ENCODE assay signal across 1 cellular context in genomic region chr6:105648276-105648675, GRCh38.
TF ChIP-seq lines count a peak whose summit lies in the region.

No MANE protein-coding gene starts in this region.

TF ChIP-seq in GM12878, 131 proteins besides CTCF, POLR2A, EP300 and RAD21 (continued from another document and continues in another):
- peak; percentile 9 for TF ChIP-seq MEF2B (IDR thresholded peaks at IDR 0.05; ENCODE audit: partially characterized antibody, poor library complexity, severe bottlenecking)
- TF ChIP-seq RFX5 (IDR thresholded peaks at IDR 0.05; ENCODE audit: low read depth, low read length), result no peak
- no peak for TF ChIP-seq SIX5 (IDR thresholded peaks at IDR 0.05; ENCODE audit: low read depth, low read length, severe bottlenecking)
- 0 out of 2 replicates have a peak, but pooled peaks have one; percentile 16 for TF ChIP-seq CHD2 (IDR thresholded peaks at IDR 0.05; ENCODE audit: borderline replicate concordance, low read depth, low read length)
- TF ChIP-seq CREM (IDR thresholded peaks at IDR 0.05; ENCODE audit: low read depth), result no peak
- no peak for TF ChIP-seq CREB1 (IDR thresholded peaks at IDR 0.05; ENCODE audit: low read depth)
- no peak for TF ChIP-seq RCOR1 (conservative IDR thresholded peaks at IDR 0.05; ENCODE audit: low read depth, low read length)
- TF ChIP-seq ZBTB4 (CRISPR knock-in tag; IDR thresholded peaks at IDR 0.05), result no peak
- TF ChIP-seq MYC (IDR thresholded peaks at IDR 0.05; ENCODE audit: insufficient read depth, insufficient read length, insufficient replicate concordance, low read length, severe bottlenecking), result no peak
- TF ChIP-seq, protein P1, sequence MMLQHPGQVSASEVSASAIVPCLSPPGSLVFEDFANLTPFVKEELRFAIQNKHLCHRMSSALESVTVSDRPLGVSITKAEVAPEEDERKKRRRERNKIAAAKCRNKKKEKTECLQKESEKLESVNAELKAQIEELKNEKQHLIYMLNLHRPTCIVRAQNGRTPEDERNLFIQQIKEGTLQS (IDR thresholded peaks at IDR 0.05; ENCODE audit: borderline replicate concordance, extremely low read depth, low read depth, low read length), result no peak
- TF ChIP-seq POLR2AphosphoS5 (IDR thresholded peaks at IDR 0.05; ENCODE audit: low read length), result no peak
- TF ChIP-seq NR2F1 (conservative IDR thresholded peaks at IDR 0.05), result no peak
- no peak for TF ChIP-seq TCF12 (IDR thresholded peaks at IDR 0.05; ENCODE audit: low read depth, low read length)
- no peak for TF ChIP-seq NRF1 (conservative IDR thresholded peaks at IDR 0.05; ENCODE audit: low read depth, low read length)
- TF ChIP-seq ATF7 (IDR thresholded peaks at IDR 0.05; ENCODE audit: low read depth), result no peak; the same call in 1 of the 2 replicates
- TF ChIP-seq, protein P2, sequence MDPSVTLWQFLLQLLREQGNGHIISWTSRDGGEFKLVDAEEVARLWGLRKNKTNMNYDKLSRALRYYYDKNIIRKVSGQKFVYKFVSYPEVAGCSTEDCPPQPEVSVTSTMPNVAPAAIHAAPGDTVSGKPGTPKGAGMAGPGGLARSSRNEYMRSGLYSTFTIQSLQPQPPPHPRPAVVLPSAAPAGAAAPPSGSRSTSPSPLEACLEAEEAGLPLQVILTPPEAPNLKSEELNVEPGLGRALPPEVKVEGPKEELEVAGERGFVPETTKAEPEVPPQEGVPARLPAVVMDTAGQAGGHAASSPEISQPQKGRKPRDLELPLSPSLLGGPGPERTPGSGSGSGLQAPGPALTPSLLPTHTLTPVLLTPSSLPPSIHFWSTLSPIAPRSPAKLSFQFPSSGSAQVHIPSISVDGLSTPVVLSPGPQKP (IDR thresholded peaks at IDR 0.05; ENCODE audit: low read depth, low read length), result no peak
- TF ChIP-seq IRF3 (IDR thresholded peaks at IDR 0.05), result no peak
- TF ChIP-seq SMARCA5 (IDR thresholded peaks at IDR 0.05), result no peak
- TF ChIP-seq ZBTB11 (CRISPR knock-in tag; IDR thresholded peaks at IDR 0.05), result no peak
- no peak for TF ChIP-seq SPI1 (IDR thresholded peaks at IDR 0.05; ENCODE audit: borderline replicate concordance, insufficient read depth, low read depth, low read length)
- TF ChIP-seq NFYA (IDR thresholded peaks at IDR 0.05; ENCODE audit: borderline replicate concordance, low read depth, low read length), result no peak
- no peak for TF ChIP-seq MAX (IDR thresholded peaks at IDR 0.05; ENCODE audit: low read depth, low read length)
- TF ChIP-seq MLLT1 (IDR thresholded peaks at IDR 0.05), result peak; percentile 66
- TF ChIP-seq EGR1 (IDR thresholded peaks at IDR 0.05; ENCODE audit: borderline replicate concordance in 1 of 2, low read depth in 2 of 2, low read length in 2 of 2), result no peak
- TF ChIP-seq, protein P3, sequence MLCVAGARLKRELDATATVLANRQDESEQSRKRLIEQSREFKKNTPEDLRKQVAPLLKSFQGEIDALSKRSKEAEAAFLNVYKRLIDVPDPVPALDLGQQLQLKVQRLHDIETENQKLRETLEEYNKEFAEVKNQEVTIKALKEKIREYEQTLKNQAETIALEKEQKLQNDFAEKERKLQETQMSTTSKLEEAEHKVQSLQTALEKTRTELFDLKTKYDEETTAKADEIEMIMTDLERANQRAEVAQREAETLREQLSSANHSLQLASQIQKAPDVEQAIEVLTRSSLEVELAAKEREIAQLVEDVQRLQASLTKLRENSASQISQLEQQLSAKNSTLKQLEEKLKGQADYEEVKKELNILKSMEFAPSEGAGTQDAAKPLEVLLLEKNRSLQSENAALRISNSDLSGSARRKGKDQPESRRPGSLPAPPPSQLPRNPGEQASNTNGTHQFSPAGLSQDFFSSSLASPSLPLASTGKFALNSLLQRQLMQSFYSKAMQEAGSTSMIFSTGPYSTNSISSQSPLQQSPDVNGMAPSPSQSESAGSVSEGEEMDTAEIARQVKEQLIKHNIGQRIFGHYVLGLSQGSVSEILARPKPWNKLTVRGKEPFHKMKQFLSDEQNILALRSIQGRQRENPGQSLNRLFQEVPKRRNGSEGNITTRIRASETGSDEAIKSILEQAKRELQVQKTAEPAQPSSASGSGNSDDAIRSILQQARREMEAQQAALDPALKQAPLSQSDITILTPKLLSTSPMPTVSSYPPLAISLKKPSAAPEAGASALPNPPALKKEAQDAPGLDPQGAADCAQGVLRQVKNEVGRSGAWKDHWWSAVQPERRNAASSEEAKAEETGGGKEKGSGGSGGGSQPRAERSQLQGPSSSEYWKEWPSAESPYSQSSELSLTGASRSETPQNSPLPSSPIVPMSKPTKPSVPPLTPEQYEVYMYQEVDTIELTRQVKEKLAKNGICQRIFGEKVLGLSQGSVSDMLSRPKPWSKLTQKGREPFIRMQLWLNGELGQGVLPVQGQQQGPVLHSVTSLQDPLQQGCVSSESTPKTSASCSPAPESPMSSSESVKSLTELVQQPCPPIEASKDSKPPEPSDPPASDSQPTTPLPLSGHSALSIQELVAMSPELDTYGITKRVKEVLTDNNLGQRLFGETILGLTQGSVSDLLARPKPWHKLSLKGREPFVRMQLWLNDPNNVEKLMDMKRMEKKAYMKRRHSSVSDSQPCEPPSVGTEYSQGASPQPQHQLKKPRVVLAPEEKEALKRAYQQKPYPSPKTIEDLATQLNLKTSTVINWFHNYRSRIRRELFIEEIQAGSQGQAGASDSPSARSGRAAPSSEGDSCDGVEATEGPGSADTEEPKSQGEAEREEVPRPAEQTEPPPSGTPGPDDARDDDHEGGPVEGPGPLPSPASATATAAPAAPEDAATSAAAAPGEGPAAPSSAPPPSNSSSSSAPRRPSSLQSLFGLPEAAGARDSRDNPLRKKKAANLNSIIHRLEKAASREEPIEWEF (IDR thresholded peaks at IDR 0.05; ENCODE audit: insufficient replicate concordance, low read depth, low read length), result no peak
- no peak for TF ChIP-seq SKIL (IDR thresholded peaks at IDR 0.05; ENCODE audit: low read depth, poor library complexity, severe bottlenecking)
- no peak for TF ChIP-seq ZBED1 (IDR thresholded peaks at IDR 0.05; ENCODE audit: borderline replicate concordance)
- no peak for TF ChIP-seq ZNF622 (IDR thresholded peaks at IDR 0.05)
- TF ChIP-seq PAX8 (IDR thresholded peaks at IDR 0.05), result no peak
- TF ChIP-seq HCFC1 (IDR thresholded peaks at IDR 0.05; ENCODE audit: low read length), result no peak
- TF ChIP-seq RB1 (IDR thresholded peaks at IDR 0.05; ENCODE audit: borderline replicate concordance), result no peak
- no peak for TF ChIP-seq ZZZ3 (IDR thresholded peaks at IDR 0.05; ENCODE audit: control insufficient read depth, insufficient read length, low read depth)
- TF ChIP-seq SUZ12 (IDR thresholded peaks at IDR 0.05; ENCODE audit: unreplicated experiment), result no peak
- no peak for TF ChIP-seq PML (IDR thresholded peaks at IDR 0.05; ENCODE audit: low read length)
- TF ChIP-seq SP1 (IDR thresholded peaks at IDR 0.05; ENCODE audit: low read depth, low read length), result no peak
- no peak for TF ChIP-seq STAT1 (conservative IDR thresholded peaks at IDR 0.05)
- no peak for TF ChIP-seq YBX1 (IDR thresholded peaks at IDR 0.05)
- TF ChIP-seq POLR2AphosphoS2 (IDR thresholded peaks at IDR 0.05; ENCODE audit: low read depth, low read length), result no peak
- TF ChIP-seq BRCA1 (IDR thresholded peaks at IDR 0.05; ENCODE audit: low read depth, low read length), result no peak
- TF ChIP-seq HDAC6 (IDR thresholded peaks at IDR 0.05; ENCODE audit: unreplicated experiment), result no peak
- no peak for TF ChIP-seq MTA3 (IDR thresholded peaks at IDR 0.05; ENCODE audit: borderline replicate concordance, low read length)
- TF ChIP-seq CEBPB (IDR thresholded peaks at IDR 0.05; ENCODE audit: borderline replicate concordance in 1 of 2, low read depth in 2 of 2, low read length in 2 of 2), result no peak
- no peak for TF ChIP-seq POU2F2 (IDR thresholded peaks at IDR 0.05; ENCODE audit: borderline replicate concordance, low read depth, low read length)
